Comparison of ENCODE assay signal across 7 cellular contexts in genomic region chr2:17644997-17645715, GRCh38.
DNase-seq lines count a peak whose midpoint lies in the region; ATAC-seq and TF ChIP-seq lines count a peak whose summit lies in the region.

No MANE protein-coding gene starts in this region.

- H3K27me3 ChIP-seq in HCT116 (ENCODE audit: insufficient read depth, low read length) (no peaks in the 10 kb centered on the region), adrenal gland (no peaks in the 10 kb centered on the region), foreskin keratinocyte (no peaks in the 10 kb centered on the region), body of pancreas (no peaks in the 10 kb centered on the region)

- H3K9me3 ChIP-seq in HCT116 (ENCODE audit: control insufficient read depth in 1 of 2, insufficient read depth in 1 of 2, low read depth in 1 of 2, low read length in 2 of 2) (no peaks in the 10 kb centered on the region), adrenal gland (replicated peaks in 1 of 3) (no peaks in the 10 kb centered on the region), body of pancreas (no peaks in the 10 kb centered on the region)

- H3K4me3 ChIP-seq in HCT116 (replicated peaks in 1 of 2; ENCODE audit: low read depth in 1 of 2, low read length in 2 of 2): no peak overlapping the region
- no peak overlapping the region for H3K4me3 ChIP-seq in adrenal gland
- no peak overlapping the region for H3K4me3 ChIP-seq in skin epidermis
- H3K4me3 ChIP-seq in body of pancreas: no peak overlapping the region

- H3K27ac ChIP-seq in HCT116 (ENCODE audit: low read depth, low read length) (no peak overlapping the region), adrenal gland (peak overlapping the region in 3 of 5 donors; percentile 55 to 80 (median 79)), foreskin keratinocyte (no peak overlapping the region), skin epidermis (peak overlapping the region in 15 of 21 experiments; percentile 8 to 85 (median 40)), body of pancreas (no peak overlapping the region)

- DNase-seq in HCT116 (ENCODE audit: low read depth, low spot score) (no peak), adrenal gland (peak in 1 of 7 donors; percentile 25), foreskin keratinocyte (no peak), ACHN (no peak), body of pancreas (no peak), dedifferentiated amniotic fluid mesenchymal stem cell (ENCODE audit: extremely low spot score) (no peak)

- no peaks in the 10 kb centered on the region for H4K20me1 ChIP-seq in HCT116 (ENCODE audit: insufficient read depth)

- H3K4me2 ChIP-seq in HCT116 (ENCODE audit: low read length): peak overlapping the region; percentile 23

- RAD21 ChIA-PET in HCT116 (lab: Charles Lee; ENCODE audit: low non-redundant PET in 1 of 2, low total read pairs in 2 of 2, uncharacterized antibody in 2 of 2, unreplicated experiment in 2 of 2): interaction anchor here in 1 of 2 experiments (1.1 kb wide), 1 partner anchor 26 kb away, joined by 4 read pairs; no protein-coding TSS in a partner anchor

- BruUV-seq in HCT116 (replicated peaks; lab: Mats Ljungman, UMichigan): no TSS peak

- POLR2A ChIA-PET in HCT116 (lab: Charles Lee): interaction anchor here (1.1 kb wide), 1 partner anchor 9 kb away, joined by 3 read pairs; no protein-coding TSS in a partner anchor

- in situ Hi-C loops in ACHN (cut with HindIII; ENCODE audit: low pct_ligation_motif_present, low pct_unique_long_range_greater_than_20kb, low sequenced_read_pairs): no loop called here

- 72 to 86% (median 75%) methylated on average over 3 to 4 of the region's 4 CpGs for WGBS in adrenal gland, 4 donors
- 79 to 84% methylated on average over 4 of the region's 4 CpGs for WGBS in body of pancreas, 2 donors

- no peak for TF ChIP-seq RAD21 in HCT116 (IDR thresholded peaks at IDR 0.05; ENCODE audit: low read depth)

- CTCF ChIA-PET in HCT116 (lab: Charles Lee): interaction anchor here (0.8 to 4.6 kb wide), 11 partner anchors 8 to 870 kb away, joined by 3 to 41 read pairs (median 4); no protein-coding TSS in a partner anchor

- intact Hi-C loops in HCT116 (cut with micrococcal nuclease) (no loop called here), adrenal gland (cut with DNase I) (no loop called here), body of pancreas (cut with DNase I) (no loop called here)

- no peak overlapping the region for H2AFZ ChIP-seq in HCT116 (ENCODE audit: low read depth, low read length, poor library complexity, severe bottlenecking)

- TF ChIP-seq CTCF in HCT116 (IDR thresholded peaks at IDR 0.05 in 2 of 3, conservative IDR thresholded peaks at IDR 0.05 in 1 of 3; ENCODE audit: borderline replicate concordance in 1 of 3, insufficient read depth in 1 of 3, low read depth in 2 of 3, low read length in 2 of 3) (no peak), adrenal gland (IDR thresholded peaks at IDR 0.05) (no peak), foreskin keratinocyte (conservative IDR thresholded peaks at IDR 0.05) (no peak), body of pancreas (IDR thresholded peaks at IDR 0.05) (no peak)

- peaks cover 6 to 39% of the 10 kb centered on the region in 2 experiments for H3K4me1 ChIP-seq in HCT116 (ENCODE audit: control insufficient read depth in 1 of 2, insufficient read depth in 2 of 2, low read length in 2 of 2)
- H3K4me1 ChIP-seq in adrenal gland (replicated peaks in 1 of 2): peaks cover 11 to 21% of the 10 kb centered on the region in 2 donors
- H3K4me1 ChIP-seq in foreskin keratinocyte: peaks cover 20% of the 10 kb centered on the region
- H3K4me1 ChIP-seq in body of pancreas: no peaks in the 10 kb centered on the region

- no peak overlapping the region for H3K9ac ChIP-seq in HCT116 (ENCODE audit: low read length)

- TF ChIP-seq POLR2A in HCT116 (IDR thresholded peaks at IDR 0.05; ENCODE audit: borderline replicate concordance, extremely low read depth, insufficient read depth, insufficient read length) (no peak), adrenal gland (IDR thresholded peaks at IDR 0.05) (no peak), body of pancreas (IDR thresholded peaks at IDR 0.05) (no peak)

- ATAC-seq in HCT116: no peak
- peak; percentile 24 for ATAC-seq in foreskin keratinocyte
- ATAC-seq in body of pancreas: no peak

- H3K36me3 ChIP-seq in HCT116 (ENCODE audit: control insufficient read depth in 1 of 2, insufficient read depth in 2 of 2, low read length in 2 of 2) (no peaks in the 10 kb centered on the region), adrenal gland (replicated peaks in 1 of 2) (no peaks in the 10 kb centered on the region), body of pancreas (replicated peaks in 1 of 2; ENCODE audit: insufficient read depth in 1 of 2, low read depth in 2 of 2) (no peaks in the 10 kb centered on the region)

- no peaks in the 10 kb centered on the region for H3K9me2 ChIP-seq in HCT116 (ENCODE audit: insufficient read depth)

- H3K79me2 ChIP-seq in HCT116 (ENCODE audit: insufficient read depth, low read length): no peaks in the 10 kb centered on the region

TF ChIP-seq in HCT116, 20 proteins besides CTCF, POLR2A, EP300 and RAD21:
- TF ChIP-seq ZNF274 (IDR thresholded peaks at IDR 0.05; ENCODE audit: low read depth, low read length) (no peak), EGR1 (IDR thresholded peaks at IDR 0.05; ENCODE audit: low read depth) (no peak), EZH2 (IDR thresholded peaks at IDR 0.05) (no peak), YY1 (IDR thresholded peaks at IDR 0.05; ENCODE audit: extremely low read depth, insufficient replicate concordance, low read depth, low read length) (no peak), FOSL1 (IDR thresholded peaks at IDR 0.05; ENCODE audit: low read depth) (no peak), MAX (IDR thresholded peaks at IDR 0.05) (no peak), SP1 (IDR thresholded peaks at IDR 0.05; ENCODE audit: low read depth) (no peak), ZFX (IDR thresholded peaks at IDR 0.05) (no peak), ELF1 (IDR thresholded peaks at IDR 0.05; ENCODE audit: borderline replicate concordance, low read depth) (no peak), SRF (IDR thresholded peaks at IDR 0.05; ENCODE audit: low read depth) (no peak), POLR2AphosphoS5 (IDR thresholded peaks at IDR 0.05; ENCODE audit: low read depth, low read length) (no peak), JUND (IDR thresholded peaks at IDR 0.05) (no peak)
- TF ChIP-seq, protein P1, sequence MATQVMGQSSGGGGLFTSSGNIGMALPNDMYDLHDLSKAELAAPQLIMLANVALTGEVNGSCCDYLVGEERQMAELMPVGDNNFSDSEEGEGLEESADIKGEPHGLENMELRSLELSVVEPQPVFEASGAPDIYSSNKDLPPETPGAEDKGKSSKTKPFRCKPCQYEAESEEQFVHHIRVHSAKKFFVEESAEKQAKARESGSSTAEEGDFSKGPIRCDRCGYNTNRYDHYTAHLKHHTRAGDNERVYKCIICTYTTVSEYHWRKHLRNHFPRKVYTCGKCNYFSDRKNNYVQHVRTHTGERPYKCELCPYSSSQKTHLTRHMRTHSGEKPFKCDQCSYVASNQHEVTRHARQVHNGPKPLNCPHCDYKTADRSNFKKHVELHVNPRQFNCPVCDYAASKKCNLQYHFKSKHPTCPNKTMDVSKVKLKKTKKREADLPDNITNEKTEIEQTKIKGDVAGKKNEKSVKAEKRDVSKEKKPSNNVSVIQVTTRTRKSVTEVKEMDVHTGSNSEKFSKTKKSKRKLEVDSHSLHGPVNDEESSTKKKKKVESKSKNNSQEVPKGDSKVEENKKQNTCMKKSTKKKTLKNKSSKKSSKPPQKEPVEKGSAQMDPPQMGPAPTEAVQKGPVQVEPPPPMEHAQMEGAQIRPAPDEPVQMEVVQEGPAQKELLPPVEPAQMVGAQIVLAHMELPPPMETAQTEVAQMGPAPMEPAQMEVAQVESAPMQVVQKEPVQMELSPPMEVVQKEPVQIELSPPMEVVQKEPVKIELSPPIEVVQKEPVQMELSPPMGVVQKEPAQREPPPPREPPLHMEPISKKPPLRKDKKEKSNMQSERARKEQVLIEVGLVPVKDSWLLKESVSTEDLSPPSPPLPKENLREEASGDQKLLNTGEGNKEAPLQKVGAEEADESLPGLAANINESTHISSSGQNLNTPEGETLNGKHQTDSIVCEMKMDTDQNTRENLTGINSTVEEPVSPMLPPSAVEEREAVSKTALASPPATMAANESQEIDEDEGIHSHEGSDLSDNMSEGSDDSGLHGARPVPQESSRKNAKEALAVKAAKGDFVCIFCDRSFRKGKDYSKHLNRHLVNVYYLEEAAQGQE (IDR thresholded peaks at IDR 0.05; ENCODE audit: low read depth): no peak

Comparison
In these comparisons a context has a peak if more than half of its experiments do, and no peak if none do; other contexts are left out.
1. H3K27ac ChIP-seq: peak in adrenal gland (3 of 5) and skin epidermis (15 of 21); none in HCT116 (single experiment), foreskin keratinocyte (single experiment) and body of pancreas (0 of 4).